Comparison of ENCODE assay signal across 8 cellular contexts in the genomic region with DNA sequence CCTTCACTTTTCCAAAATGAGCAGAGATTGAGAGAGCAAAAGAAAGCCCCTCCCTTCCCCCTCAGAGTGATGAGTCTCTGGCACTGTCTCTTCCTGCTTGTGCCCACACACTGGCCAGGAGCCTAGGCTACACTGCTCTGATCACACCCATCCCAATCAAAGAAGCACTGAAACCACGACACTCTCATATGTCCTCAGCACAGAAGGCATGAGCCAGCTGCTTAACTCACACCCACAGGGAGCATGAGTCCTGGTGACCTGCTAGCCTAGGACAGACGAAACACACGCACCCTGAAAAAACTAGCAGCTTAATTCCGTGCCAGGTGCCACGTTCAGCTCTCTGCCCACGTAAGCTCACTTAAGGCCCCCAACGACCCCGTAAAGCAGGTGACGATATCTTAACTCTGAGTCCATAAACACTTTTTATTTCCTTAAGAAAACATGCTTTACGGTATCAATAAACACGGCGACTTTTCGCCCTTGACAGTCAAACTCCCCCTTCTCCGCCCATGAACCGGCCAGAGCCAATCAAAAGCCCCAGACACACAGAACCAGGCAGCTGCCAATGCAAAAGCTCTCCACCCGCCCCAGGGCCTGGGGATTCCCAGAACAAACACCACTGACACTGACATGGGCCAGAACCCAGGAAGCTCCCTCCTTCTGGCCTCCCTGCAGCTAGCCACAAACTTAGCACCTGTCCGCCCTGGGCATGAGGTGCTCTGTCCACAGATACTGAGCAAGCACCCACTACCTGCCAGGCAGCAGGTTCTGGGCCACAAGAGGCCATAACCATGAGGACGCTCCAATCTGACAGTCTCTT.
DNase-seq lines count a peak whose midpoint lies in the region; ATAC-seq and TF ChIP-seq lines count a peak whose summit lies in the region.

No MANE protein-coding gene starts in this region.

- ATAC-seq in GM19463 (IDR thresholded peaks at IDR 0.05; ENCODE audit: unreplicated experiment) (peak; percentile 47), WTC11 (peak; percentile 63), left cardiac atrium (peak; percentile 87 to 91), GM18861 (IDR thresholded peaks at IDR 0.05; ENCODE audit: unreplicated experiment) (no peak), GM18502 (IDR thresholded peaks at IDR 0.05; ENCODE audit: poor library complexity, unreplicated experiment) (no peak)

- DNase-seq in WTC11 (ENCODE audit: low spot score) (peak; percentile 58), left cardiac atrium (peak; percentile 75), sigmoid colon (peak; percentile 95), SIG-M5 treated with dmso at 0.1 percent for 504 hours (lab: John Stamatoyannopoulos, UW; ENCODE audit: unreplicated experiment) (no peak), 8988T (no peak)

- H3K9me3 Mint-ChIP-seq in WTC11: no peaks in the 10 kb centered on the region

- 13 to 55% methylated on average over 18 of the region's 18 CpGs for WGBS in sigmoid colon, 2 donors

- TF ChIP-seq CTCF in WTC11 (IDR thresholded peaks at IDR 0.05) (no peak), sigmoid colon (IDR thresholded peaks at IDR 0.05) (no peak)

- no peaks in the 10 kb centered on the region for H3K9me3 ChIP-seq in sigmoid colon

- intact Hi-C loops in left cardiac atrium (cut with DNase I): no loop called here
- intact Hi-C loops in sigmoid colon (cut with DNase I): loop anchor here (5.0 to 10.0 kb wide), 3 partner anchors 43 to 340 kb away; no protein-coding TSS in a partner anchor

- H3K4me1 Mint-ChIP-seq in WTC11: peaks cover 31% of the 10 kb centered on the region

- peak overlapping the region; percentile 6; the same call in 1 of the 2 replicates for H3K27ac Mint-ChIP-seq in WTC11

- peak overlapping the region; percentile 53 to 85 (median 78) for H3K27ac ChIP-seq in sigmoid colon

- H3K4me3 Mint-ChIP-seq in WTC11: no peak overlapping the region

- peak overlapping the region in 3 of 4 donors; percentile 8 to 25 (median 20) for H3K4me3 ChIP-seq in sigmoid colon

- peaks cover 11% of the 10 kb centered on the region for H3K36me3 Mint-ChIP-seq in WTC11

- H3K27me3 Mint-ChIP-seq in WTC11 (ENCODE audit: low read depth): peaks cover 40% of the 10 kb centered on the region

- peaks cover 0 to 59% (median 42%) of the 10 kb centered on the region in 4 donors for H3K36me3 ChIP-seq in sigmoid colon

- peaks cover 0 to 100% (median 100%) of the 10 kb centered on the region in 4 donors for H3K4me1 ChIP-seq in sigmoid colon

- no peaks in the 10 kb centered on the region for H3K27me3 ChIP-seq in sigmoid colon

- no peak for TF ChIP-seq POLR2A in sigmoid colon (IDR thresholded peaks at IDR 0.05)

- CTCF ChIA-PET in WTC11 (lab: Charles Lee): interaction anchor here (0.8 to 2.3 kb wide), 9 partner anchors 10 to 323 kb away, joined by 3 to 17 read pairs (median 5); no protein-coding TSS in a partner anchor

- POLR2A ChIA-PET in WTC11 (lab: Charles Lee): no interaction called here

- TF ChIP-seq EP300 in sigmoid colon (IDR thresholded peaks at IDR 0.05): peak in 1 of 4 donors; percentile 79

TF ChIP-seq in WTC11, 78 proteins besides CTCF, POLR2A, EP300 and RAD21:
- TF ChIP-seq, protein P1, sequence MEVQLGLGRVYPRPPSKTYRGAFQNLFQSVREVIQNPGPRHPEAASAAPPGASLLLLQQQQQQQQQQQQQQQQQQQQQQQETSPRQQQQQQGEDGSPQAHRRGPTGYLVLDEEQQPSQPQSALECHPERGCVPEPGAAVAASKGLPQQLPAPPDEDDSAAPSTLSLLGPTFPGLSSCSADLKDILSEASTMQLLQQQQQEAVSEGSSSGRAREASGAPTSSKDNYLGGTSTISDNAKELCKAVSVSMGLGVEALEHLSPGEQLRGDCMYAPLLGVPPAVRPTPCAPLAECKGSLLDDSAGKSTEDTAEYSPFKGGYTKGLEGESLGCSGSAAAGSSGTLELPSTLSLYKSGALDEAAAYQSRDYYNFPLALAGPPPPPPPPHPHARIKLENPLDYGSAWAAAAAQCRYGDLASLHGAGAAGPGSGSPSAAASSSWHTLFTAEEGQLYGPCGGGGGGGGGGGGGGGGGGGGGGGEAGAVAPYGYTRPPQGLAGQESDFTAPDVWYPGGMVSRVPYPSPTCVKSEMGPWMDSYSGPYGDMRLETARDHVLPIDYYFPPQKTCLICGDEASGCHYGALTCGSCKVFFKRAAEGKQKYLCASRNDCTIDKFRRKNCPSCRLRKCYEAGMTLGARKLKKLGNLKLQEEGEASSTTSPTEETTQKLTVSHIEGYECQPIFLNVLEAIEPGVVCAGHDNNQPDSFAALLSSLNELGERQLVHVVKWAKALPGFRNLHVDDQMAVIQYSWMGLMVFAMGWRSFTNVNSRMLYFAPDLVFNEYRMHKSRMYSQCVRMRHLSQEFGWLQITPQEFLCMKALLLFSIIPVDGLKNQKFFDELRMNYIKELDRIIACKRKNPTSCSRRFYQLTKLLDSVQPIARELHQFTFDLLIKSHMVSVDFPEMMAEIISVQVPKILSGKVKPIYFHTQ (CRISPR knock-in tag; IDR thresholded peaks at IDR 0.05): no peak
- TF ChIP-seq OVOL2 (CRISPR knock-in tag; IDR thresholded peaks at IDR 0.05; ENCODE audit: borderline replicate concordance): no peak
- no peak for TF ChIP-seq ZNF671 (CRISPR knock-in tag; IDR thresholded peaks at IDR 0.05)
- no peak for TF ChIP-seq ZNF121 (CRISPR knock-in tag; IDR thresholded peaks at IDR 0.05)

Comparison
In these comparisons a context has a peak if more than half of its experiments do, and no peak if none do; other contexts are left out.
1. ATAC-seq: peak in GM19463 (single experiment), WTC11 (single experiment) and left cardiac atrium (2 of 2); none in GM18861 (single experiment) and GM18502 (single experiment).
2. DNase-seq: peak in WTC11 (single experiment), left cardiac atrium (single experiment) and sigmoid colon (single experiment); none in SIG-M5 treated with dmso at 0.1 percent for 504 hours (single experiment) and 8988T (single experiment).